ENCODE assay signal across 8 cellular contexts in the genomic region with DNA sequence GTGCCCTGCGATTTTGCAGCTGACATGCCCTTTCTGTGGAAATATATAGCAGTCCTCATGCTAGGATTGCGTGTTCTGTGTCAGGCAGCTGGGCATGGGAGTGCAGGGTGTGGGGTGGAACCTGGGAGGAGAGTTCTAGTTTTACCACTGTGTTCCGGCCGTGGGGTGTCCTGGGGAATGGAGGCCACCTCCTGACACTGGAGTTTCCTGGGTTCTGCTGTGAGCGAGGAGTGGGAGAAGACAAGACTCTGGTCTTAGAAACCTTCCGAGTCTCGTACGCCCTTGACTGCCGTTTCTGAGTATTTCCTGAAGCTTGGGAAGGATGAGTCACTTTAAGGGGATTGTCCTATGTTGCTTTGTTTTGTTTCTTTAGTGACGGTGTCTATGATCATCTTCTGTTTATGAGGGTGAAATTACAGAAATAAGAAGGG. TPM values are rescaled to one million over a fixed set of nuclear protein-coding genes. Genes with fewer than 3 reads are reported as not detected.
A peak's percentile ranks its signal among the peaks of the same experiment; 100 is the strongest.
DNase-seq lines count a peak whose midpoint lies in the region; ATAC-seq and TF ChIP-seq lines count a peak whose summit lies in the region.

No MANE protein-coding gene starts in this region.

- DNase-seq in AG10803 (ENCODE audit: low read depth) (peak; percentile 83), left lung (no peak), tibial nerve (ENCODE audit: low spot score in 2 of 2) (no peak), NCI-H1105 treated with DMSO at 0.1 percent for 48 hours (lab: John Stamatoyannopoulos, UW) (no peak), NAMALWA (ENCODE audit: low spot score) (no peak), NOMO-1 (lab: John Stamatoyannopoulos, UW; ENCODE audit: unreplicated experiment in 2 of 2) (no peak)

- H3K27ac ChIP-seq in KOPT-K1 (ENCODE audit: low read depth, low read length, poor library complexity, severe bottlenecking) (peak overlapping the region; percentile 94), left lung (peak overlapping the region; percentile 21 to 83), tibial nerve (peak overlapping the region in 3 of 4 donors; percentile 13 to 75 (median 28))

- no peak for TF ChIP-seq POLR2A in tibial nerve (IDR thresholded peaks at IDR 0.05)

- H3K27me3 Mint-ChIP-seq in brain, result no peaks in the 10 kb centered on the region

- peak overlapping the region in 3 of 5 experiments; percentile 2 to 51 (median 39) for H3K4me3 Mint-ChIP-seq in brain

- 35 to 39% methylated on average over 10 of the region's 10 CpGs for WGBS in tibial nerve, 2 donors

- no peaks in the 10 kb centered on the region for H3K9me3 Mint-ChIP-seq in brain

- intact Hi-C loops in left lung (cut with DNase I), result no loop called here

- H3K4me1 ChIP-seq in left lung (peaks cover 22 to 67% of the 10 kb centered on the region in 2 donors), tibial nerve (peaks cover 0 to 59% (median 34%) of the 10 kb centered on the region in 4 donors)

- TF ChIP-seq EP300 in tibial nerve (IDR thresholded peaks at IDR 0.05), result peak in 1 of 2 donors; percentile 42

- H3K27me3 ChIP-seq in left lung (no peaks in the 10 kb centered on the region), tibial nerve (no peaks in the 10 kb centered on the region)

- H3K36me3 Mint-ChIP-seq in brain, result peaks cover 9% of the 10 kb centered on the region

- peak; percentile 58 for ATAC-seq in left lung

- H3K27ac Mint-ChIP-seq in brain, result peak overlapping the region; percentile 47 to 86 (median 61)

- H3K9me3 ChIP-seq in KOPT-K1 (ENCODE audit: insufficient read depth, low read length, poor library complexity, severe bottlenecking) (no peaks in the 10 kb centered on the region), left lung (no peaks in the 10 kb centered on the region), tibial nerve (no peaks in the 10 kb centered on the region)

- TF ChIP-seq CTCF in AG10803 (conservative IDR thresholded peaks at IDR 0.05; ENCODE audit: low read length), result no peak
- TF ChIP-seq CTCF in brain (conservative IDR thresholded peaks at IDR 0.05), result no peak
- no peak for TF ChIP-seq CTCF in left lung (IDR thresholded peaks at IDR 0.05)
- TF ChIP-seq CTCF in tibial nerve (IDR thresholded peaks at IDR 0.05), result no peak

- H3K4me3 ChIP-seq in AG10803 (ENCODE audit: low read length) (peak overlapping the region; percentile 51), left lung (no peak overlapping the region), tibial nerve (peak overlapping the region in 1 of 4 donors; percentile 10)

- H3K36me3 ChIP-seq in KOPT-K1 (ENCODE audit: insufficient read depth, low read length), result peaks cover 66% of the 10 kb centered on the region
- peaks cover 0 to 14% of the 10 kb centered on the region in 2 donors for H3K36me3 ChIP-seq in left lung
- peaks cover 0 to 26% (median 0%) of the 10 kb centered on the region in 3 donors for H3K36me3 ChIP-seq in tibial nerve

- peaks cover 55% of the 10 kb centered on the region for H3K4me1 Mint-ChIP-seq in brain

RNA-seq across cellular contexts. Expression of a gene that starts 19.0 kb away (rescaled TPM):
- 51.5 TPM for polyA plus RNA-seq in brain (ENCODE audit: insufficient read depth, low read depth, low replicate concordance)
- total RNA-seq in left lung (100 to 1,000 TPM; 211 to 288 TPM), tibial nerve (100 to 1,000 TPM; 249 to 611 (median 391) TPM)

RNA-seq across cellular contexts. Expression of a gene that starts 41.8 kb away (rescaled TPM):
- not detected for polyA plus RNA-seq in brain (ENCODE audit: insufficient read depth, low read depth, low replicate concordance)
- total RNA-seq in left lung (1 to 10 TPM in 1 of 2 donors, under 1 TPM in 1; 0.38 to 1.6 TPM), tibial nerve (1 to 10 TPM; 1.2 to 5.1 (median 3.1) TPM)

Comparison
In these comparisons a context has a peak if more than half of its experiments do, and no peak if none do; other contexts are left out.
1. H3K27ac ChIP-seq: peak in every context shown above with its lines; median percentile 94 in KOPT-K1; 52 in left lung; 28 in tibial nerve.